In the genomic region with DNA sequence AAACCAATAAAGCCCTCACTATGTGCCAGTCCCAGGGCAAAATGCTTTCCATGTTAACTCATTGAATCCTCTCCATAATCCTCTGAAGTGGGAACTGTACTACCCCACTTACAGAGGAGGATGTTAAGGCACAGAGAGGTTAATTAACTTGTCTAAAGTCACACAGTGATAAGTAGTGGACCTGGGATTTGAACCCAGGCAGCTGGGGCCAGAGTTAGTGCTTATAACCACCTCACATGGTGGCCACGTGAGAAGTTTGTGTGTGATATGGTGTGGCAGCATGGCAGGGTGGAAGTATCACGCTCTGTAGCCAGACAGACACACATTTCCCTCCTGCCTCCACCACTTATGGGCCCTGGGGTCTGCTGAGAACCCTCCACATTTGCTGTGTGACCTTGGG, we compare ENCODE assay signal across 27 cellular contexts. TPM values are rescaled to one million over a fixed set of nuclear protein-coding genes. Genes with fewer than 3 reads are reported as not detected.
A peak's percentile ranks its signal among the peaks of the same experiment; 100 is the strongest.
DNase-seq lines count a peak whose midpoint lies in the region; ATAC-seq, FAIRE-seq and TF ChIP-seq lines count a peak whose summit lies in the region.
"Had no signal": no experiment of that assay in that cellular context is flagged by ENCODE, and none has a peak within 500 bp of the region (broad histone marks: within the 10 kb centered on the region; RNA-seq: fewer than 3 reads in every experiment).

No MANE protein-coding gene starts in this region.

- H3K4me2 ChIP-seq in HepG2 (ENCODE audit: low read depth, low read length) (no peak overlapping the region), H1 (ENCODE audit: insufficient read depth in 1 of 2, low read depth in 2 of 2, low read length in 2 of 2) (no peak overlapping the region)

- no peak overlapping the region for H2AK5ac ChIP-seq in H1 (ENCODE audit: low read depth, low read length)

- H3K56ac ChIP-seq in H1 (replicated peaks; ENCODE audit: insufficient read length, low read depth, low read length): no peak overlapping the region

- intact Hi-C loops in HepG2 (cut with micrococcal nuclease; ENCODE audit: unreplicated experiment) (no loop called here), right lobe of liver (cut with DNase I) (no loop called here)

- TF ChIP-seq EP300 in HepG2 (IDR thresholded peaks at IDR 0.05; ENCODE audit: low read depth in 2 of 2, low read length in 2 of 2) (no peak), HepG2 (CRISPR knock-in tag; IDR thresholded peaks at IDR 0.05; ENCODE audit: borderline replicate concordance) (no peak), H1 (IDR thresholded peaks at IDR 0.05; ENCODE audit: borderline replicate concordance in 1 of 2, low read depth in 2 of 2, low read length in 2 of 2) (no peak)

- H3K9ac ChIP-seq in HepG2 (ENCODE audit: insufficient read depth, low read depth, low read length): no peak overlapping the region
- no peak overlapping the region for H3K9ac ChIP-seq in H1 (replicated peaks in 1 of 4; ENCODE audit: extremely low read depth in 1 of 4, low read depth in 3 of 4, low read length in 3 of 4)
- H3K9ac ChIP-seq: BLaER1 treated with 17β-estradiol and CSF1 and Interleukin-3, amounts not matched to agents 10 nM and 100 nM; GM23248 had no signal

- H4K20me1 ChIP-seq in HepG2 (ENCODE audit: insufficient read depth, low read length) (no peaks in the 10 kb centered on the region), H1 (replicated peaks in 1 of 2; ENCODE audit: control insufficient read depth in 1 of 2, insufficient read depth in 2 of 2, low read length in 2 of 2) (peaks cover 0 to 5% of the 10 kb centered on the region in 2 experiments)

- peaks cover 27% of the 10 kb centered on the region for H3K36me3 Mint-ChIP-seq in activated T-cell treated with anti-CD3 and anti-CD28 coated beads, Interleukin-2, amount 50 U/mL, for 4 hours (ENCODE audit: insufficient read depth)

- 43% methylated on average over 2 of the region's 2 CpGs for WGBS in HepG2 (ENCODE audit: low lambda C conversion rate)
- WGBS in right lobe of liver (ENCODE audit: insufficient coverage, low coverage, low lambda C conversion rate, missing lambda C conversion rate): 62% methylated on average over 2 of the region's 2 CpGs
- WGBS in H1 (ENCODE audit: extremely low coverage in 1 of 2, insufficient coverage in 1 of 2, insufficient read length in 1 of 2, insufficient replicate concordance in 2 of 2, low coverage in 1 of 2, low lambda C conversion rate in 2 of 2, missing lambda C conversion rate in 1 of 2), 2 experiments: 89% methylated on average over 2 of the region's 2 CpGs; no CpG with 5 or more reads in 1 of the 2 experiments

- CTCF ChIA-PET in HepG2 (lab: Yijun Ruan, JAX; ENCODE audit: low intra/inter-chr PET ratio, low total read pairs) (no interaction called here), H1 (lab: Charles Lee; ENCODE audit: partially characterized antibody) (no interaction called here)

- no TSS peak for BruUV-seq in HepG2 (replicated peaks; lab: Mats Ljungman, UMichigan)

- no peak overlapping the region for H2AFZ ChIP-seq in HepG2 (ENCODE audit: low read length)
- no peak overlapping the region for H2AFZ ChIP-seq in H1 (ENCODE audit: low read length)
- H2AFZ ChIP-seq: GM23248 had no signal

- no peaks in the 10 kb centered on the region for H3K9me3 ChIP-seq in HepG2 (ENCODE audit: low read length)
- H3K9me3 ChIP-seq in right lobe of liver: no peaks in the 10 kb centered on the region
- H3K9me3 ChIP-seq in H1 (ENCODE audit: insufficient read depth in 2 of 2, low read depth in 1 of 2, low read length in 1 of 2): no peaks in the 10 kb centered on the region
- H3K9me3 ChIP-seq: BE2C had no signal

- TF ChIP-seq CTCF in HepG2 (CRISPR knock-in tag; IDR thresholded peaks at IDR 0.05) (no peak), right lobe of liver (IDR thresholded peaks at IDR 0.05) (no peak), H1 (IDR thresholded peaks at IDR 0.05; ENCODE audit: control extremely low read depth in 1 of 3, insufficient read depth in 1 of 3, low read depth in 1 of 3, low read length in 3 of 3) (no peak)

- DNase-seq in activated T-cell treated with anti-CD3 and anti-CD28 coated beads, Interleukin-2, amount 50 U/mL, for 1 hour: peak; percentile 8
- DNase-seq in activated T-cell treated with anti-CD3 and anti-CD28 coated beads, Interleukin-2, amount 50 U/mL, for 4 hours: no peak
- DNase-seq in HepG2 (ENCODE audit: low spot score) (no peak), right lobe of liver (no peak), H1 (ENCODE audit: low read depth in 1 of 2, low spot score in 2 of 2) (no peak), midbrain (lab: John Stamatoyannopoulos, UW) (no peak)
- DNase-seq: ACHN; AML-193; BE2C; CD4-positive, alpha-beta T cell; DMS 273 treated with DMSO at 0.1 percent for 48 hours; DMS79; EL; GDM1; GM23248; H9; HFFc6 had no signal

- FAIRE-seq in HepG2 (lab: Jason Lieb, UNC) (no peak), H1 (lab: Jason Lieb, UNC) (no peak)
- FAIRE-seq: A204.1, D721Med, GM12878, GM19239 had no signal

- no peak overlapping the region for H2BK5ac ChIP-seq in H1 (ENCODE audit: low read depth, low read length)

- POLR2A ChIA-PET in HepG2 (lab: Yijun Ruan, JAX) (no interaction called here), H1 (lab: Charles Lee; ENCODE audit: partially characterized antibody) (interaction anchor here (1.3 kb wide), 1 partner anchor 14 kb away, joined by 3 read pairs; no protein-coding TSS in a partner anchor)

- H4K8ac ChIP-seq in H1 (ENCODE audit: extremely low read depth, insufficient read depth, low read length): no peak overlapping the region

- H3K36me3 ChIP-seq in HepG2 (replicated peaks in 1 of 2; ENCODE audit: control insufficient read depth in 1 of 2, insufficient read depth in 2 of 2, low read length in 2 of 2) (no peaks in the 10 kb centered on the region), right lobe of liver (no peaks in the 10 kb centered on the region), H1 (ENCODE audit: control insufficient read depth in 2 of 4, insufficient read depth in 4 of 4, low read length in 3 of 4) (no peaks in the 10 kb centered on the region)
- H3K36me3 ChIP-seq: BE2C had no signal

- H3K4me3 ChIP-seq in HepG2 (replicated peaks in 1 of 3; ENCODE audit: insufficient read depth in 1 of 3, low read depth in 2 of 3, low read length in 3 of 3) (no peak overlapping the region), right lobe of liver (no peak overlapping the region), H1 (ENCODE audit: extremely low read depth in 1 of 4, insufficient read depth in 2 of 4, low read depth in 3 of 4, low read length in 4 of 4) (no peak overlapping the region)
- H3K4me3 ChIP-seq: BLaER1 treated with 17β-estradiol and CSF1 and Interleukin-3, amounts not matched to agents 10 nM and 100 nM; GM12878; GM23248 had no signal

- H3K14ac ChIP-seq in H1 (ENCODE audit: insufficient read length): no peak overlapping the region

- H3K4me1 Mint-ChIP-seq in activated T-cell treated with anti-CD3 and anti-CD28 coated beads, Interleukin-2, amount 50 U/mL, for 4 hours (ENCODE audit: low read depth): peaks cover 30% of the 10 kb centered on the region

- H2BK120ac ChIP-seq in H1 (replicated peaks; ENCODE audit: low read depth, low read length): no peak overlapping the region

- H3K4ac ChIP-seq in H1 (replicated peaks; ENCODE audit: insufficient read length, low read depth, low read length): no peak overlapping the region

- H4K91ac ChIP-seq in H1 (replicated peaks; ENCODE audit: insufficient read length, low read length): no peak overlapping the region

- no peak overlapping the region for H4K5ac ChIP-seq in H1 (ENCODE audit: insufficient read length, low read depth, low read length)

- no peak for TF ChIP-seq POLR2A in HepG2 (IDR thresholded peaks at IDR 0.05; ENCODE audit: insufficient read depth in 1 of 2, low read depth in 2 of 2, low read length in 2 of 2)
- TF ChIP-seq POLR2A in right lobe of liver (IDR thresholded peaks at IDR 0.05): no peak
- no peak for TF ChIP-seq POLR2A in H1 (IDR thresholded peaks at IDR 0.05; ENCODE audit: control extremely low read depth in 1 of 2, low read depth in 2 of 2, low read length in 2 of 2)

- H3K4me3 Mint-ChIP-seq in activated T-cell treated with anti-CD3 and anti-CD28 coated beads, Interleukin-2, amount 50 U/mL, for 4 hours: no peak overlapping the region
- H3K4me3 Mint-ChIP-seq: CD14-positive monocyte; CD4-positive, alpha-beta T cell; CD8-positive, alpha-beta memory T cell; H9; HFFc6 had no signal

- H3K27me3 Mint-ChIP-seq in activated T-cell treated with anti-CD3 and anti-CD28 coated beads, Interleukin-2, amount 50 U/mL, for 4 hours (ENCODE audit: low read depth): no peaks in the 10 kb centered on the region
- H3K27me3 Mint-ChIP-seq: CD4-positive, alpha-beta T cell; CD8-positive, alpha-beta memory T cell had no signal

- H3K27ac ChIP-seq in HepG2 (ENCODE audit: extremely low read length, insufficient read depth, low read length) (no peak overlapping the region), right lobe of liver (no peak overlapping the region), H1 (ENCODE audit: low read depth, low read length) (no peak overlapping the region)
- H3K27ac ChIP-seq: 22Rv1; BLaER1 treated with 17β-estradiol and CSF1 and Interleukin-3, amounts not matched to agents 10 nM and 100 nM; GM23248 had no signal

- no peaks in the 10 kb centered on the region for H3K79me1 ChIP-seq in H1 (ENCODE audit: low read depth, low read length)

- H2BK15ac ChIP-seq in H1 (ENCODE audit: low read length): 0 out of 2 replicates have a peak overlapping the region, but pooled peaks have one; percentile 92

- no peak overlapping the region for H3K18ac ChIP-seq in H1 (ENCODE audit: extremely low read depth, low read length)

- no peak for ATAC-seq in activated T-cell treated with anti-CD3 and anti-CD28 coated beads, Interleukin-2, amount 50 U/mL, for 4 hours
- ATAC-seq in HepG2: no peak
- no peak for ATAC-seq in right lobe of liver
- ATAC-seq in HG02852 (IDR thresholded peaks at IDR 0.05; ENCODE audit: unreplicated experiment): no peak
- ATAC-seq: GM12878, HCT116 had no signal

- in situ Hi-C loops in HepG2 (cut with HindIII; ENCODE audit: extremely low pct_ligation_motif_present, low pct_unique_long_range_greater_than_20kb): no loop called here

- H3K23me2 ChIP-seq in H1 (ENCODE audit: low read depth, low read length): peaks cover 13% of the 10 kb centered on the region; the same call in 1 of the 2 replicates

- no peak overlapping the region for H2BK20ac ChIP-seq in H1 (ENCODE audit: low read length)

- no peaks in the 10 kb centered on the region for H3K4me1 ChIP-seq in HepG2 (ENCODE audit: insufficient read depth, low read length)
- no peaks in the 10 kb centered on the region for H3K4me1 ChIP-seq in right lobe of liver
- peaks cover 0 to 7% (median 0%) of the 10 kb centered on the region in 4 experiments; a peak in 4 of 7 replicates for H3K4me1 ChIP-seq in H1 (replicated peaks in 1 of 4; ENCODE audit: control insufficient read depth in 3 of 4, insufficient read depth in 4 of 4, low read length in 3 of 4)
- H3K4me1 ChIP-seq: BE2C had no signal

- peaks cover 5 to 21% of the 10 kb centered on the region in 2 experiments for H3K27me3 ChIP-seq in HepG2 (ENCODE audit: control insufficient read depth in 1 of 2, insufficient read depth in 2 of 2, low read length in 2 of 2)
- H3K27me3 ChIP-seq in right lobe of liver: no peaks in the 10 kb centered on the region
- H3K27me3 ChIP-seq in H1 (replicated peaks in 1 of 4; ENCODE audit: control insufficient read depth in 3 of 4, extremely low read depth in 1 of 4, insufficient read depth in 3 of 4, low read length in 3 of 4): no peaks in the 10 kb centered on the region
- H3K27me3 ChIP-seq: BE2C had no signal

- H2BK12ac ChIP-seq in H1 (ENCODE audit: low read depth, low read length): no peak overlapping the region

- H3K79me2 ChIP-seq in HepG2 (ENCODE audit: insufficient read depth, low read length): no peaks in the 10 kb centered on the region
- H3K79me2 ChIP-seq in H1 (ENCODE audit: control insufficient read depth in 1 of 2, insufficient read depth in 2 of 2, low read length in 2 of 2): no peaks in the 10 kb centered on the region

- no peaks in the 10 kb centered on the region for H3K9me3 Mint-ChIP-seq in activated T-cell treated with anti-CD3 and anti-CD28 coated beads, Interleukin-2, amount 50 U/mL, for 4 hours
- H3K9me3 Mint-ChIP-seq: CD4-positive, alpha-beta T cell; CD8-positive, alpha-beta memory T cell; H9; HFFc6 had no signal

- no peak for TF ChIP-seq RAD21 in HepG2 (CRISPR knock-in tag; IDR thresholded peaks at IDR 0.05)
- no peak for TF ChIP-seq RAD21 in H1 (IDR thresholded peaks at IDR 0.05 in 1 of 2, conservative IDR thresholded peaks at IDR 0.05 in 1 of 2; ENCODE audit: low read depth in 2 of 2, low read length in 2 of 2)

- no peak overlapping the region for H3K23ac ChIP-seq in H1 (ENCODE audit: insufficient read length)

RNA-seq across cellular contexts. Expression of gene PARVG, which starts 16.5 kb away (rescaled TPM):
- total RNA-seq in activated T-cell treated with anti-CD3 and anti-CD28 coated beads, Interleukin-2, amount 50 U/mL, for 4 hours: 10 to 100 TPM; 32.5 to 39.9 (median 39.3) TPM
- total RNA-seq in HepG2 (2016; rRNA removed; fragmentation: Illumina TruSeq; extraction: Trizol) (not detected in 2 replicates), right lobe of liver (10 to 100 TPM in 2 of 6 experiments, 1 to 10 TPM in 4; 3.7 to 10.8 (median 7.9) TPM)
- total RNA-seq in HepG2 (2016; cell fraction: cytosol; rRNA removed; fragmentation: Illumina TruSeq; extraction: Trizol; ENCODE audit: low read depth): not detected in 2 replicates
- total RNA-seq in HepG2 (2016; cell fraction: insoluble cytoplasmic fraction; rRNA removed; fragmentation: Illumina TruSeq; extraction: Trizol): not detected in 2 replicates
- total RNA-seq in HepG2 (2016; cell fraction: membrane; rRNA removed; fragmentation: Illumina TruSeq; extraction: Trizol): not detected in 2 replicates
- not detected in 2 replicates for total RNA-seq in HepG2 (2016; cell fraction: nucleus; rRNA removed; fragmentation: Illumina TruSeq; extraction: Trizol)
- polyA plus RNA-seq in HepG2 (2011; rRNA removed) (not detected in 2 replicates), H1 (2011; rRNA removed) (0.80 and 1.5 TPM in 2 replicates)
- not detected in 2 replicates for polyA plus RNA-seq in HepG2 (2011; cell fraction: cytosol; rRNA removed)
- 0.02 TPM in 1 of 2 replicates, not detected in the other for polyA plus RNA-seq in HepG2 (2011; cell fraction: nucleus; rRNA removed)
- polyA plus RNA-seq in HepG2 (2012): not detected in 2 replicates
- polyA plus RNA-seq in HepG2 (2016; cell fraction: cytosol; fragmentation: Illumina TruSeq; extraction: Trizol; ENCODE audit: low read depth): not detected in 2 replicates
- not detected in 2 replicates for polyA plus RNA-seq in HepG2 (2016; cell fraction: insoluble cytoplasmic fraction; fragmentation: Illumina TruSeq; extraction: Trizol; ENCODE audit: low read depth)
- not detected in 2 replicates for polyA plus RNA-seq in HepG2 (2016; cell fraction: membrane; fragmentation: Illumina TruSeq; extraction: Trizol; ENCODE audit: low read depth)
- polyA plus RNA-seq in HepG2 (2016; cell fraction: nucleus; fragmentation: Illumina TruSeq; extraction: Trizol; ENCODE audit: insufficient read depth, low read depth): not detected in 2 replicates
- polyA minus RNA-seq in HepG2 (2011; rRNA and poly(A)+ RNA removed; ENCODE audit: low replicate concordance): not detected in 2 replicates
- polyA minus RNA-seq in HepG2 (2011; cell fraction: cytosol; rRNA and poly(A)+ RNA removed): not detected in 2 replicates
- polyA minus RNA-seq in HepG2 (2011; cell fraction: nucleus; rRNA and poly(A)+ RNA removed): not detected in 2 replicates
- total RNA-seq in H1 (2021; fragmentation: NEBNext Ultra II Directional; extraction: Animal tissue kit (Norgen Biotek cat#: 25700)): 0.37 and 0.50 TPM in 2 replicates
- polyA plus RNA-seq in H1 (2011; cell fraction: cytosol; rRNA removed): 1.7 TPM
- 3.1 TPM for polyA plus RNA-seq in H1 (2011; cell fraction: nucleus; rRNA removed)
- 0.17 to 0.80 TPM (median 0.41 TPM) in 4 replicates for polyA plus RNA-seq in H1 (2012, experiment 1 of 2)
- polyA plus RNA-seq in H1 (2012, experiment 2 of 2): 0.45 TPM
- 0.95 TPM for polyA plus RNA-seq in H1 (2013, experiment 1 of 2)
- 0.42 TPM for polyA plus RNA-seq in H1 (2013, experiment 2 of 2)
- 0.60 and 0.93 TPM in 2 replicates for polyA minus RNA-seq in H1 (2011; rRNA and poly(A)+ RNA removed)
- polyA minus RNA-seq in H1 (2011; cell fraction: cytosol; rRNA and poly(A)+ RNA removed): 0.81 TPM
- 1.5 TPM for polyA minus RNA-seq in H1 (2011; cell fraction: nucleus; rRNA and poly(A)+ RNA removed)
- total RNA-seq: GM23248, HFFc6 had no signal
- polyA plus RNA-seq: GM23248 had no signal
